Comparison of ENCODE assay signal across 16 cellular contexts in the genomic region with DNA sequence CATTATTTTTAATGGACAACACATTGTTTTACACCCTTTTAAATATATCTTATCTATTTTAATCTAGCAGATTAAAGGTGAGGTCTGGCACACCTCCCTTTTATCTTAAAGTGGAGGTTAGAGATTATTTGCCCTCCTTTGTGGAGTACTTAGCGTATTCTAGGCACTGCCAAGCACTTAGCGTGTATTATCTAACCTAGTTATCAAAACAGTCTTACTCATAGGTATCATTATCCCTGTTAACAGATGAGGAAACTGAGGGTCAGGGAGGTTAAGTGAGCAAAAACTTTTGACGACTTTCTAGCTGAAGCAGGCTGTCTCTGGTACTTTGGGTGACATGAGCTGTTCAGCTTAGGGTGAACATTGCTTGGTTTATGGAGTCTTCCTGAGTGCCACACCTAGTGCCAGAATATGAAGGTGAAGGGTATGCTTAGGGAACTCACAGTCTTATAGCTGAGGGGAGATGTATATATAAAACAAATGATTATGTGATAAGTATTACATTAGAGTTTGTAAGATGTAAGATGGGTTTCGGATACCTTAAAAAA.
"Had no signal": no experiment of that assay in that cellular context is flagged by ENCODE, and none has a peak within 500 bp of the region (broad histone marks: within the 10 kb centered on the region; RNA-seq: fewer than 3 reads in every experiment).

No MANE protein-coding gene starts in this region.

- H3K36me3 Mint-ChIP-seq: natural killer cell treated with Interleukin-12 subunit alpha and Interleukin-12 subunit beta and Interleukin-15 and Interleukin-18, amount 100 ng/mL, for 72 hours; stimulated activated effector memory CD8-positive, alpha-beta T cell treated with anti-CD3 and anti-CD28 coated beads, Interleukin-12 subunit alpha, Interleukin-12 subunit beta, amount 100 ng/mL, for 72 hours; type B pancreatic cell had no signal

- ATAC-seq: foreskin keratinocyte; left lobe of liver; natural killer cell treated with Interleukin-12 subunit alpha and Interleukin-12 subunit beta and Interleukin-15 and Interleukin-18, amount 100 ng/mL, for 72 hours; stimulated activated effector memory CD8-positive, alpha-beta T cell treated with anti-CD3 and anti-CD28 coated beads, Interleukin-12 subunit alpha, Interleukin-12 subunit beta, amount 100 ng/mL, for 72 hours; stimulated activated naive CD8-positive, alpha-beta T cell treated with anti-CD3 and anti-CD28 coated beads, Interleukin-15, Interleukin-2, amounts not matched to agents 100 U/mL and 50 U/mL, for 24 hours had no signal

- H3K9me3 ChIP-seq: neutrophil, suprapubic skin, thyroid gland, uterus had no signal

- H3K27ac ChIP-seq: foreskin keratinocyte, neutrophil, suprapubic skin, uterus had no signal

- H3K4me1 ChIP-seq: foreskin keratinocyte, suprapubic skin had no signal

- H3K4me2 ChIP-seq: smooth muscle cell had no signal

- H3K4me3 Mint-ChIP-seq: natural killer cell treated with Interleukin-12 subunit alpha and Interleukin-12 subunit beta and Interleukin-15 and Interleukin-18, amount 100 ng/mL, for 72 hours; stimulated activated effector memory CD8-positive, alpha-beta T cell treated with anti-CD3 and anti-CD28 coated beads, Interleukin-12 subunit alpha, Interleukin-12 subunit beta, amount 100 ng/mL, for 72 hours; type B pancreatic cell had no signal

- H3K36me3 ChIP-seq: neutrophil, suprapubic skin, thyroid gland, uterus had no signal

- H3K4me3 ChIP-seq: smooth muscle cell, suprapubic skin, thyroid gland, uterus had no signal

- DNase-seq: erythroblast; foreskin keratinocyte; midbrain; posterior cingulate gyrus; stimulated activated CD4-positive, alpha-beta T cell treated with anti-CD3 and anti-CD28 coated beads, Interleukin-2, amount 100 ng/mL, for 48 hours; stimulated activated CD8-positive, alpha-beta memory T cell treated with anti-CD3 and anti-CD28 coated beads, Interleukin-4, amount 100 ng/mL, for 48 hours; stimulated activated naive CD8-positive, alpha-beta T cell treated with anti-CD3 and anti-CD28 coated beads, Interleukin-15, Interleukin-2, amounts not matched to agents 100 U/mL and 50 U/mL, for 24 hours; thyroid gland; uterus had no signal

- H3K27ac Mint-ChIP-seq: natural killer cell treated with Interleukin-12 subunit alpha and Interleukin-12 subunit beta and Interleukin-15 and Interleukin-18, amount 100 ng/mL, for 72 hours; stimulated activated effector memory CD8-positive, alpha-beta T cell treated with anti-CD3 and anti-CD28 coated beads, Interleukin-12 subunit alpha, Interleukin-12 subunit beta, amount 100 ng/mL, for 72 hours had no signal

- H3K9me3 Mint-ChIP-seq: natural killer cell treated with Interleukin-12 subunit alpha and Interleukin-12 subunit beta and Interleukin-15 and Interleukin-18, amount 100 ng/mL, for 72 hours; stimulated activated effector memory CD8-positive, alpha-beta T cell treated with anti-CD3 and anti-CD28 coated beads, Interleukin-12 subunit alpha, Interleukin-12 subunit beta, amount 100 ng/mL, for 72 hours; type B pancreatic cell had no signal

- H3K27me3 ChIP-seq: foreskin keratinocyte, suprapubic skin, thyroid gland, uterus had no signal

- H3K27me3 Mint-ChIP-seq: type B pancreatic cell had no signal
